In genomic region chrX:124426824-124427223, GRCh38 we compare ENCODE assay signal across 15 cellular contexts.
"Had no signal": no experiment of that assay in that cellular context is flagged by ENCODE, and none has a peak within 500 bp of the region (broad histone marks: within the 10 kb centered on the region; RNA-seq: fewer than 3 reads in every experiment).

No MANE protein-coding gene starts in this region.

- H3K4me3 ChIP-seq: ascending aorta, breast epithelium, gastroesophageal sphincter, left ventricle myocardium inferior, right atrium auricular region, skin epidermis had no signal

- H3K27ac Mint-ChIP-seq: activated naive CD4-positive, alpha-beta T cell treated with anti-CD3 and anti-CD28 coated beads for 36 hours; activated T-helper 17 cell treated with anti-CD3 and anti-CD28 coated beads, Interleukin-2, amount 50 U/mL, for 72 hours; naive thymus-derived CD8-positive, alpha-beta T cell had no signal

- H3K9me3 ChIP-seq: ascending aorta, breast epithelium, gastroesophageal sphincter, left ventricle myocardium inferior had no signal

- DNase-seq: activated CD4-positive, CD25-positive, alpha-beta regulatory T cell; activated naive CD4-positive, alpha-beta T cell treated with anti-CD3 and anti-CD28 coated beads for 36 hours; hippocampal formation; left ventricle myocardium inferior; mesenchymal stem cell; naive thymus-derived CD8-positive, alpha-beta T cell; stimulated activated naive CD8-positive, alpha-beta T cell treated with anti-CD3 and anti-CD28 coated beads, Interleukin-15, Interleukin-2, amounts not matched to agents 100 U/mL and 50 U/mL, for 24 hours; SW 1271; trophoblast cell had no signal

- H3K4me1 ChIP-seq: ascending aorta, breast epithelium, gastroesophageal sphincter had no signal

- H3K27me3 ChIP-seq: ascending aorta, gastroesophageal sphincter, right atrium auricular region had no signal

- ATAC-seq: activated T-helper 17 cell treated with anti-CD3 and anti-CD28 coated beads, Interleukin-2, amount 50 U/mL, for 72 hours; gastroesophageal sphincter; naive thymus-derived CD8-positive, alpha-beta T cell; stimulated activated naive CD8-positive, alpha-beta T cell treated with anti-CD3 and anti-CD28 coated beads, Interleukin-15, Interleukin-2, amounts not matched to agents 100 U/mL and 50 U/mL, for 24 hours had no signal

- H3K4me3 Mint-ChIP-seq: activated naive CD4-positive, alpha-beta T cell treated with anti-CD3 and anti-CD28 coated beads for 36 hours; activated T-helper 17 cell treated with anti-CD3 and anti-CD28 coated beads, Interleukin-2, amount 50 U/mL, for 72 hours; naive thymus-derived CD8-positive, alpha-beta T cell had no signal

- H3K27ac ChIP-seq: ascending aorta, breast epithelium, gastroesophageal sphincter, left ventricle myocardium inferior, right atrium auricular region, skin epidermis had no signal

- H3K36me3 ChIP-seq: ascending aorta, breast epithelium, gastroesophageal sphincter, left ventricle myocardium inferior, right atrium auricular region had no signal

- H3K27me3 Mint-ChIP-seq: activated T-helper 17 cell treated with anti-CD3 and anti-CD28 coated beads, Interleukin-2, amount 50 U/mL, for 72 hours; naive thymus-derived CD8-positive, alpha-beta T cell had no signal

- H3K4me1 Mint-ChIP-seq: activated T-helper 17 cell treated with anti-CD3 and anti-CD28 coated beads, Interleukin-2, amount 50 U/mL, for 72 hours; naive thymus-derived CD8-positive, alpha-beta T cell had no signal
